Comparison of ENCODE assay signal across 12 cellular contexts in genomic region chr14:79543966-79544365, GRCh38.
DNase-seq lines count a peak whose midpoint lies in the region; ATAC-seq and TF ChIP-seq lines count a peak whose summit lies in the region.
"Had no signal": no experiment of that assay in that cellular context is flagged by ENCODE, and none has a peak within 500 bp of the region (broad histone marks: within the 10 kb centered on the region; RNA-seq: fewer than 3 reads in every experiment).

No MANE protein-coding gene starts in this region.

- intact Hi-C loops in head of caudate nucleus (cut with DNase I), result no loop called here

- H3F3A ChIP-seq in GM23338 (replicated peaks; ENCODE audit: low read depth), result no peaks in the 10 kb centered on the region

- no peaks in the 10 kb centered on the region for H3K36me3 Mint-ChIP-seq in GM23338 (ENCODE audit: low read depth)
- H3K36me3 Mint-ChIP-seq: CD8-positive, alpha-beta T cell; immature natural killer cell had no signal

- peak; percentile 2 for DNase-seq in A172 (ENCODE audit: low spot score)
- peak; percentile 82 for DNase-seq in GM23338 (ENCODE audit: low spot score)
- peak; percentile 24 for DNase-seq in adipocyte (ENCODE audit: low read depth)
- peak; percentile 46 for DNase-seq in iPS DF 4.7 (ENCODE audit: extremely low read depth, low spot score)
- DNase-seq in activated CD4-positive, alpha-beta T cell treated with anti-CD3 and anti-CD28 coated beads for 48 hours, result no peak
- no peak for DNase-seq in NCI-H2227 (lab: John Stamatoyannopoulos, UW; ENCODE audit: unreplicated experiment)
- no peak for DNase-seq in head of caudate nucleus
- DNase-seq: activated gamma-delta T cell; CD8-positive, alpha-beta T cell; immature natural killer cell; SHP77 had no signal

- no peaks in the 10 kb centered on the region for H3K27me3 ChIP-seq in GM23338 (ENCODE audit: insufficient read depth)
- no peaks in the 10 kb centered on the region for H3K27me3 ChIP-seq in adipocyte (replicated peaks; ENCODE audit: control insufficient read depth, insufficient read depth, low read length)

- no peak overlapping the region for H3K4me2 ChIP-seq in GM23338

- no peak overlapping the region for H3K27ac Mint-ChIP-seq in GM23338
- H3K27ac Mint-ChIP-seq: CD8-positive, alpha-beta T cell; immature natural killer cell had no signal

- no peaks in the 10 kb centered on the region for H3K9me3 Mint-ChIP-seq in GM23338

- no peaks in the 10 kb centered on the region for H3K36me3 ChIP-seq in GM23338 (ENCODE audit: insufficient read depth)
- H3K36me3 ChIP-seq in adipocyte (ENCODE audit: control insufficient read depth, insufficient read depth, low read length, severe bottlenecking), result no peaks in the 10 kb centered on the region

- peak; percentile 91 for ATAC-seq in GM23338
- ATAC-seq in HG03108 (IDR thresholded peaks at IDR 0.05; ENCODE audit: unreplicated experiment), result no peak
- ATAC-seq: CD8-positive, alpha-beta T cell had no signal

- peak; percentile 66 to 79 for TF ChIP-seq CTCF in GM23338 (conservative IDR thresholded peaks at IDR 0.05; ENCODE audit: low read depth in 2 of 2)

- H3K9me2 ChIP-seq in GM23338 (ENCODE audit: insufficient read depth), result no peaks in the 10 kb centered on the region

- H3K4me1 ChIP-seq in GM23338 (ENCODE audit: insufficient read depth) (no peaks in the 10 kb centered on the region), adipocyte (ENCODE audit: control insufficient read depth, insufficient read depth, low read length) (peaks cover 17% of the 10 kb centered on the region)

- H3K27me3 Mint-ChIP-seq in GM23338 (ENCODE audit: insufficient read depth, low read depth, poor library complexity), result no peaks in the 10 kb centered on the region

- H3K4me3 ChIP-seq in GM23338 (no peak overlapping the region), adipocyte (ENCODE audit: low read length) (no peak overlapping the region)

- H2AFZ ChIP-seq in GM23338, result no peak overlapping the region

- H3K9me3 ChIP-seq in adipocyte (ENCODE audit: control insufficient read depth, low read length), result no peaks in the 10 kb centered on the region

- peaks cover 9% of the 10 kb centered on the region for H3K4me1 Mint-ChIP-seq in GM23338
- H3K4me1 Mint-ChIP-seq: immature natural killer cell had no signal

- no peak overlapping the region for H3K4me3 Mint-ChIP-seq in GM23338
- H3K4me3 Mint-ChIP-seq: CD8-positive, alpha-beta T cell; immature natural killer cell had no signal

- peak overlapping the region; percentile 22 for H3K9ac ChIP-seq in adipocyte (ENCODE audit: low read length)

- no peaks in the 10 kb centered on the region for H4K20me1 ChIP-seq in GM23338 (replicated peaks; ENCODE audit: insufficient read depth)

- no peaks in the 10 kb centered on the region for H3K79me2 ChIP-seq in GM23338 (replicated peaks; ENCODE audit: insufficient read depth)

- no peak overlapping the region for H3K27ac ChIP-seq in GM23338 (ENCODE audit: low read depth)

TF ChIP-seq in GM23338, 12 proteins besides CTCF, POLR2A, EP300 and RAD21:
- TF ChIP-seq NANOG (IDR thresholded peaks at IDR 0.05; ENCODE audit: borderline replicate concordance), result no peak
- no peak for TF ChIP-seq ETS1 (IDR thresholded peaks at IDR 0.05)
- TF ChIP-seq ZNF331 (CRISPR knock-in tag; IDR thresholded peaks at IDR 0.05; ENCODE audit: low read depth), result no peak
- TF ChIP-seq POLR2AphosphoS5 (IDR thresholded peaks at IDR 0.05; ENCODE audit: low read depth), result no peak
- no peak for TF ChIP-seq EZH2 (IDR thresholded peaks at IDR 0.05; ENCODE audit: low read depth, unreplicated experiment)
- TF ChIP-seq ZNF462 (CRISPR knock-in tag; IDR thresholded peaks at IDR 0.05), result no peak
- TF ChIP-seq CREB1 (CRISPR knock-in tag; IDR thresholded peaks at IDR 0.05; ENCODE audit: low read depth), result no peak
TF ChIP-seq in GM23338: peak in this region for 0.

Comparison
In these comparisons a context has a peak if more than half of its experiments do, and no peak if none do; other contexts are left out.
1. DNase-seq: peak in A172 (single experiment), GM23338 (single experiment), adipocyte (single experiment) and iPS DF 4.7 (single experiment); none in activated CD4-positive, alpha-beta T cell treated with anti-CD3 and anti-CD28 coated beads for 48 hours (single experiment), NCI-H2227 (single experiment) and head of caudate nucleus (0 of 42).